1 cellular context compared by ENCODE assay signal in genomic region chr17:1399366-1399678, GRCh38.
TF ChIP-seq lines count a peak whose summit lies in the region.

No MANE protein-coding gene starts in this region.

TF ChIP-seq in WTC11, 78 proteins besides CTCF, POLR2A, EP300 and RAD21 (continued from another document):
- TF ChIP-seq ARID4B (CRISPR knock-in tag; IDR thresholded peaks at IDR 0.05; ENCODE audit: borderline replicate concordance) = no peak
- no peak for TF ChIP-seq ZNF671 (CRISPR knock-in tag; IDR thresholded peaks at IDR 0.05)
- TF ChIP-seq TEAD1 (CRISPR knock-in tag; IDR thresholded peaks at IDR 0.05) = no peak
- no peak for TF ChIP-seq EMX1 (CRISPR knock-in tag; IDR thresholded peaks at IDR 0.05)
- TF ChIP-seq ZSCAN18 (CRISPR knock-in tag; IDR thresholded peaks at IDR 0.05) = no peak
- TF ChIP-seq TEAD4 (CRISPR knock-in tag; IDR thresholded peaks at IDR 0.05) = no peak
- no peak for TF ChIP-seq PRDM15 (CRISPR knock-in tag; IDR thresholded peaks at IDR 0.05)
- no peak for TF ChIP-seq MXD4 (CRISPR knock-in tag; IDR thresholded peaks at IDR 0.05; ENCODE audit: borderline replicate concordance)
- TF ChIP-seq CBFB (CRISPR knock-in tag; IDR thresholded peaks at IDR 0.05; ENCODE audit: low read depth) = no peak
- no peak for TF ChIP-seq CREB1 (CRISPR knock-in tag; IDR thresholded peaks at IDR 0.05)
